In the genomic region with DNA sequence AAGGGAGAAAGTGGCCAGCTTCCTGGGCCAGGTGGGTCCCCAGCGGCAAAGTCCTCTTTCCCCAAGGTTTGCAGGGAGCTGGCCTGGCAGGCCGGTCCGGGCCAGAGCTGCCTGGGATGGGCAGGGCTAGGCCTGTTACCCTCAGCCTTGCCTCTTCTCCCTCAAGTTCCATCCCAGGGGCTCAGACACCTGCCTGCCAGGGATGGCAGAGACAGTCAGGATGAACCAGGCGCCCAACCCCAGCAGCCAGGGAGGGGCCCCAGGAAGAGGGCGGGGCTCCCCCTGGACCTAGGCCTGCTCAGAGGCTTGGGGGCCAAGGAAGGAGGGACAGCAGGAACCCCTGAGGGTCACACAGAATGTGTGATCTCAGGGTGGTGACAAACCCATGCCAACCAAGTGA, we compare ENCODE assay signal across 23 cellular contexts.
DNase-seq lines count a peak whose midpoint lies in the region; ATAC-seq, FAIRE-seq and TF ChIP-seq lines count a peak whose summit lies in the region.
"Had no signal": no experiment of that assay in that cellular context is flagged by ENCODE, and none has a peak within 500 bp of the region (broad histone marks: within the 10 kb centered on the region; RNA-seq: fewer than 3 reads in every experiment).

No MANE protein-coding gene starts in this region.

- TF ChIP-seq CTCF in C4-2B (conservative IDR thresholded peaks at IDR 0.05) (no peak), PC-3 (conservative IDR thresholded peaks at IDR 0.05; ENCODE audit: low read depth, low read length) (no peak), kidney (IDR thresholded peaks at IDR 0.05; ENCODE audit: borderline replicate concordance, extremely low read depth, insufficient read depth) (no peak), sigmoid colon (IDR thresholded peaks at IDR 0.05) (no peak), Calu3 (IDR thresholded peaks at IDR 0.05; ENCODE audit: unreplicated experiment) (no peak)

- H2AFZ ChIP-seq in PC-3 (ENCODE audit: low read length) = 0 out of 2 replicates have a peak overlapping the region, but pooled peaks have one; percentile 72
- H2AFZ ChIP-seq: GM23338 had no signal

- H3K27ac ChIP-seq in C4-2B (peak overlapping the region; percentile 99), PC-3 (ENCODE audit: low read length) (peak overlapping the region; percentile 80), kidney (ENCODE audit: low read depth in 2 of 2, low read length in 2 of 2) (peak overlapping the region; percentile 89 to 96), sigmoid colon (peak overlapping the region; percentile 69 to 98 (median 96))
- H3K27ac ChIP-seq: SK-N-MC, suprapubic skin had no signal

- H3K9me2 ChIP-seq in PC-3 (replicated peaks; ENCODE audit: low read length) = no peaks in the 10 kb centered on the region

- no peak for TF ChIP-seq EP300 in sigmoid colon (IDR thresholded peaks at IDR 0.05)

- H3K4me1 Mint-ChIP-seq in Calu3 (ENCODE audit: low read depth, unreplicated experiment) = no peaks in the 10 kb centered on the region

- no peaks in the 10 kb centered on the region for H3K36me3 ChIP-seq in PC-3 (ENCODE audit: low read depth, low read length)
- H3K36me3 ChIP-seq in kidney (ENCODE audit: control insufficient read depth in 1 of 2, insufficient read depth in 2 of 2, low read length in 2 of 2) = no peaks in the 10 kb centered on the region
- H3K36me3 ChIP-seq in sigmoid colon = no peaks in the 10 kb centered on the region
- H3K36me3 ChIP-seq: suprapubic skin had no signal

- WGBS in sigmoid colon, 2 donors = 31 to 79% methylated on average over 5 of the region's 5 CpGs

- H3K9ac ChIP-seq in PC-3 (ENCODE audit: low read length) (peak overlapping the region; percentile 68), kidney (ENCODE audit: low read length in 2 of 2) (peak overlapping the region; percentile 52 to 77)

- no peaks in the 10 kb centered on the region for H3F3A ChIP-seq in PC-3 (ENCODE audit: low read length, unreplicated experiment)

- peaks cover 11% of the 10 kb centered on the region for H3K36me3 Mint-ChIP-seq in Calu3 (ENCODE audit: insufficient read depth, unreplicated experiment)
- H3K36me3 Mint-ChIP-seq: CD8-positive, alpha-beta T cell had no signal

- no peak overlapping the region for H3K4me3 Mint-ChIP-seq in Calu3 (ENCODE audit: low read depth, unreplicated experiment)
- H3K4me3 Mint-ChIP-seq: activated CD8-positive, alpha-beta T cell treated with anti-CD3 and anti-CD28 coated beads, Interleukin-2, amount 10 ng/mL, durations not matched to agents 7 days and 5 days; activated naive CD4-positive, alpha-beta T cell treated with anti-CD3 and anti-CD28 coated beads for 36 hours; activated T-cell treated with anti-CD3 and anti-CD28 coated beads, Interleukin-2, amount 50 U/mL, for 24 hours; CD8-positive, alpha-beta T cell; GM23338 had no signal

- H3K4me2 ChIP-seq in PC-3 (ENCODE audit: low read length) = peak overlapping the region; percentile 65; the same call in 1 of the 2 replicates
- H3K4me2 ChIP-seq: GM23338 had no signal

- FAIRE-seq in kidney (lab: Jason Lieb, UNC) = no peak

- DNase-seq in PC-3 = no peak
- no peak for DNase-seq in kidney
- no peak for DNase-seq in sigmoid colon
- no peak for DNase-seq in activated T-cell treated with anti-CD3 and anti-CD28 coated beads, Interleukin-2, amount 50 U/mL, for 48 hours
- DNase-seq in Calu3 = no peak
- DNase-seq: activated CD4-positive, CD25-positive, alpha-beta regulatory T cell; activated CD8-positive, alpha-beta T cell treated with anti-CD3 and anti-CD28 coated beads, Interleukin-2, amount 10 ng/mL, durations not matched to agents 7 days and 5 days; activated naive CD4-positive, alpha-beta T cell treated with anti-CD3 and anti-CD28 coated beads for 36 hours; activated T-cell treated with anti-CD3 and anti-CD28 coated beads, Interleukin-2, amount 50 U/mL, for 24 hours; caudate nucleus; CD8-positive, alpha-beta T cell; DMS53; effector CD4-positive, alpha-beta T cell; GF-D8; NCI-H1930; NK-92 treated with Interleukin-12 subunit alpha and Interleukin-12 subunit beta, amount 100 ng/mL, for 24 hours; occipital lobe had no signal

- POLR2A ChIA-PET in PC-3 (lab: Charles Lee; ENCODE audit: unreplicated experiment) = no interaction called here

- ATAC-seq in PC-3 (peak; percentile 25), HG03196 (IDR thresholded peaks at IDR 0.05; ENCODE audit: unreplicated experiment) (no peak), HG02885 (IDR thresholded peaks at IDR 0.05; ENCODE audit: poor library complexity, unreplicated experiment) (no peak)
- ATAC-seq: activated CD8-positive, alpha-beta T cell treated with anti-CD3 and anti-CD28 coated beads, Interleukin-2, amount 10 ng/mL, durations not matched to agents 7 days and 5 days; CD8-positive, alpha-beta T cell; GM23338 had no signal

- BruUV-seq in PC-3 (replicated peaks; lab: Mats Ljungman, UMichigan) (no TSS peak), Calu3 (replicated peaks; lab: Mats Ljungman, UMichigan) (no TSS peak)

- peaks cover 19% of the 10 kb centered on the region for H3K4me1 ChIP-seq in PC-3 (ENCODE audit: insufficient read depth, low read length)
- H3K4me1 ChIP-seq in kidney (ENCODE audit: control insufficient read depth in 1 of 2, insufficient read depth in 1 of 2, low read depth in 1 of 2, low read length in 2 of 2) = peaks cover 53 to 72% of the 10 kb centered on the region in 2 donors
- H3K4me1 ChIP-seq in sigmoid colon = peaks cover 4 to 100% (median 100%) of the 10 kb centered on the region in 4 donors

- intact Hi-C loops in PC-3 (cut with micrococcal nuclease) (loop anchor here (5.0 kb wide), 1 partner anchor 164 kb away; no protein-coding TSS in a partner anchor), kidney (cut with DNase I) (no loop called here), sigmoid colon (cut with DNase I) (no loop called here), Calu3 (cut with micrococcal nuclease; ENCODE audit: unreplicated experiment) (no loop called here)

- no peak overlapping the region for H3K27ac Mint-ChIP-seq in Calu3 (ENCODE audit: unreplicated experiment)
- H3K27ac Mint-ChIP-seq: activated CD8-positive, alpha-beta T cell treated with anti-CD3 and anti-CD28 coated beads, Interleukin-2, amount 10 ng/mL, durations not matched to agents 7 days and 5 days; activated naive CD4-positive, alpha-beta T cell treated with anti-CD3 and anti-CD28 coated beads for 36 hours; activated T-cell treated with anti-CD3 and anti-CD28 coated beads, Interleukin-2, amount 50 U/mL, for 24 hours; CD8-positive, alpha-beta T cell; GM23338 had no signal

- H3K27me3 ChIP-seq in PC-3 (ENCODE audit: low read length) (no peaks in the 10 kb centered on the region), sigmoid colon (no peaks in the 10 kb centered on the region)
- H3K27me3 ChIP-seq: suprapubic skin had no signal

- TF ChIP-seq POLR2A in sigmoid colon (IDR thresholded peaks at IDR 0.05) = no peak

- H3K9me3 Mint-ChIP-seq in Calu3 (ENCODE audit: low read depth, unreplicated experiment) = no peaks in the 10 kb centered on the region
- H3K9me3 Mint-ChIP-seq: activated naive CD4-positive, alpha-beta T cell treated with anti-CD3 and anti-CD28 coated beads for 36 hours; activated T-cell treated with anti-CD3 and anti-CD28 coated beads, Interleukin-2, amount 50 U/mL, for 24 hours; CD8-positive, alpha-beta T cell; GM23338 had no signal

- H3K4me3 ChIP-seq in PC-3 (ENCODE audit: low read length) = no peak overlapping the region
- no peak overlapping the region for H3K4me3 ChIP-seq in kidney (ENCODE audit: low read length in 2 of 2)
- peak overlapping the region in 1 of 4 donors; percentile 4 for H3K4me3 ChIP-seq in sigmoid colon
- H3K4me3 ChIP-seq: GM23338, SK-N-MC, suprapubic skin had no signal

- no peaks in the 10 kb centered on the region for H3K79me2 ChIP-seq in PC-3 (ENCODE audit: low read length)

- H3K27me3 Mint-ChIP-seq in Calu3 (ENCODE audit: unreplicated experiment) = no peaks in the 10 kb centered on the region
- H3K27me3 Mint-ChIP-seq: activated T-cell treated with anti-CD3 and anti-CD28 coated beads, Interleukin-2, amount 50 U/mL, for 24 hours had no signal

- no peaks in the 10 kb centered on the region for H4K20me1 ChIP-seq in PC-3 (ENCODE audit: low read length)

- CTCF ChIA-PET in PC-3 (lab: Charles Lee) (no interaction called here), Calu3 (lab: Charles Lee) (no interaction called here)

- H3K9me3 ChIP-seq in PC-3 (ENCODE audit: low read length) (no peaks in the 10 kb centered on the region), kidney (ENCODE audit: control insufficient read depth in 1 of 2, low read length in 2 of 2) (no peaks in the 10 kb centered on the region), sigmoid colon (no peaks in the 10 kb centered on the region)
- H3K9me3 ChIP-seq: suprapubic skin had no signal
